ENCODE assay signal across 20 cellular contexts in genomic region chr2:177465400-177466138, GRCh38.
"Had no signal": no experiment of that assay in that cellular context is flagged by ENCODE, and none has a peak within 500 bp of the region (broad histone marks: within the 10 kb centered on the region; RNA-seq: fewer than 3 reads in every experiment).

No MANE protein-coding gene starts in this region.

- H3K9me3 Mint-ChIP-seq: effector memory CD8-positive, alpha-beta T cell had no signal

- DNase-seq: effector memory CD8-positive, alpha-beta T cell; foreskin keratinocyte; kidney; left cardiac atrium; left ventricle myocardium inferior; lower lobe of right lung; mesenchymal stem cell; midbrain; naive B cell; sigmoid colon; stimulated activated CD4-positive, alpha-beta T cell treated with anti-CD3 and anti-CD28 coated beads, Interleukin-2, amount 100 ng/mL, for 24 hours; stimulated activated CD4-positive, alpha-beta T cell treated with anti-CD3 and anti-CD28 coated beads, Interleukin-4, amount 100 ng/mL, for 4 hours; stimulated activated naive B cell treated with anti-CD40 and anti-IgM and Interleukin-4, amounts not matched to agents 10 μg/mL and 1 μg/mL and 100 μg/mL, for 72 hours; stimulated activated naive CD8-positive, alpha-beta T cell treated with anti-CD3 and anti-CD28 coated beads, Interleukin-15, amount 100 ng/mL, for 72 hours; testis had no signal

- FAIRE-seq: colon, kidney had no signal

- H3K4me1 Mint-ChIP-seq: naive B cell, nephron had no signal

- H3K27me3 ChIP-seq: foreskin keratinocyte, sigmoid colon, testis, tibial nerve had no signal

- H3K27ac Mint-ChIP-seq: dendritic cell treated with granulocyte-macrophage colony-stimulating factor and Interleukin-4, amounts not matched to agents 40 ng/mL and 50 ng/mL, for 4 days; effector memory CD8-positive, alpha-beta T cell; naive B cell; stimulated activated naive B cell treated with anti-CD40 and anti-IgM and Interleukin-4, amounts not matched to agents 10 μg/mL and 1 μg/mL and 100 μg/mL, for 72 hours had no signal

- H3K27ac ChIP-seq: foreskin keratinocyte, left ventricle myocardium inferior, lower lobe of right lung, sigmoid colon, skin epidermis, testis, tibial nerve had no signal

- H3K4me3 ChIP-seq: left ventricle myocardium inferior, lower lobe of right lung, sigmoid colon, skin epidermis, testis, tibial nerve had no signal

- H3K4me3 Mint-ChIP-seq: dendritic cell treated with granulocyte-macrophage colony-stimulating factor and Interleukin-4, amounts not matched to agents 40 ng/mL and 50 ng/mL, for 4 days; effector memory CD8-positive, alpha-beta T cell; naive B cell; nephron; stimulated activated naive B cell treated with anti-CD40 and anti-IgM and Interleukin-4, amounts not matched to agents 10 μg/mL and 1 μg/mL and 100 μg/mL, for 72 hours; stimulated activated naive CD8-positive, alpha-beta T cell treated with anti-CD3 and anti-CD28 coated beads, Interleukin-15, amount 100 ng/mL, for 72 hours had no signal

- H3K4me1 ChIP-seq: left ventricle myocardium inferior, lower lobe of right lung, sigmoid colon, testis, tibial nerve had no signal

- H3K27me3 Mint-ChIP-seq: dendritic cell treated with granulocyte-macrophage colony-stimulating factor and Interleukin-4, amounts not matched to agents 40 ng/mL and 50 ng/mL, for 4 days; effector memory CD8-positive, alpha-beta T cell; naive B cell; stimulated activated naive B cell treated with anti-CD40 and anti-IgM and Interleukin-4, amounts not matched to agents 10 μg/mL and 1 μg/mL and 100 μg/mL, for 72 hours; stimulated activated naive CD8-positive, alpha-beta T cell treated with anti-CD3 and anti-CD28 coated beads, Interleukin-15, amount 100 ng/mL, for 72 hours had no signal

- ATAC-seq: effector memory CD8-positive, alpha-beta T cell; lower lobe of right lung; stimulated activated naive B cell treated with anti-CD40 and anti-IgM and Interleukin-4, amounts not matched to agents 10 μg/mL and 1 μg/mL and 100 μg/mL, for 72 hours; stimulated activated naive CD8-positive, alpha-beta T cell treated with anti-CD3 and anti-CD28 coated beads, Interleukin-15, amount 100 ng/mL, for 72 hours had no signal
